1 cellular context compared by ENCODE assay signal in the genomic region with DNA sequence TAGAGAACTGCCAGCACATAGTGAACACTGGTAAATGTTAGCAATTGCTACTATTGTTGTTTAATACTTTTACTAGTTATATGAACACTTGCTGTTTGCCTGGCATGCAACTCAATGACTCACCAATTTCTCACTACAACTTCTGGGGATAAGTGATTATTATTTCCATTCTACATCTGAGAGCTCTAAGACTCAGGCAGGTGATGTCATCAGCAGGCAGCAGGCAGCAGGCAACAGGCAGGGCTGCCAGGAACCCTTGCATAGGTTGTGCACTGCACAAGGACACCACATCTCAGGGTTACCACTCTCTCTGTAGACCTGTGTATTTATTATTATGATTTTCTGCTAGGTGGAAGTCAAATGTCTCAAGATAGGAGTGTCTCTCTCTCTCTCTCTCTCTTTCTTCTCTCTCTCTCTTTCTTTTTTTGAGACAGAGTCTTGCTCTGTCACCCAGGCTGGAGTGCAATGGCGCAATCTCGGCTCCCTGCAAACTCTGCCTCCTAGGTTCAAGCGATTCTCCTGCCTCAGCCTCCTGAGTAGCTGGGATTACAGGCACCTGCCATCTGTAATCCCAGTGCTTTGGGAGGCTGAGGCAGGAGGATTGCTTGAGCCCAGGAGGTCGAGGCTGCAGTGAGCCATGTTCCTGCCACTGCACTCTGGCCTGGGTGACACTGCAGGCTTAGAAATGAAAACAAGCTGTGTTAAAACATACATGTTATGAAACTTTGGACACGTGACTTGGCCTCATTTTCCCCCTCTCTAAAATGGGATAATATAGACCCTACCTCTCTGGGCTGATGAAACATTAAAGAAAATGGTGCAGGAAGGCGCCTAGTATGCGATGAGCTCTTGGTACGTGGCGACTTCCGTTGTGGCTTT.
TF ChIP-seq lines count a peak whose summit lies in the region.

No MANE protein-coding gene starts in this region.

TF ChIP-seq in GM23338, 12 proteins besides CTCF, POLR2A, EP300 and RAD21 (continued from another document):
- TF ChIP-seq, protein P1, sequence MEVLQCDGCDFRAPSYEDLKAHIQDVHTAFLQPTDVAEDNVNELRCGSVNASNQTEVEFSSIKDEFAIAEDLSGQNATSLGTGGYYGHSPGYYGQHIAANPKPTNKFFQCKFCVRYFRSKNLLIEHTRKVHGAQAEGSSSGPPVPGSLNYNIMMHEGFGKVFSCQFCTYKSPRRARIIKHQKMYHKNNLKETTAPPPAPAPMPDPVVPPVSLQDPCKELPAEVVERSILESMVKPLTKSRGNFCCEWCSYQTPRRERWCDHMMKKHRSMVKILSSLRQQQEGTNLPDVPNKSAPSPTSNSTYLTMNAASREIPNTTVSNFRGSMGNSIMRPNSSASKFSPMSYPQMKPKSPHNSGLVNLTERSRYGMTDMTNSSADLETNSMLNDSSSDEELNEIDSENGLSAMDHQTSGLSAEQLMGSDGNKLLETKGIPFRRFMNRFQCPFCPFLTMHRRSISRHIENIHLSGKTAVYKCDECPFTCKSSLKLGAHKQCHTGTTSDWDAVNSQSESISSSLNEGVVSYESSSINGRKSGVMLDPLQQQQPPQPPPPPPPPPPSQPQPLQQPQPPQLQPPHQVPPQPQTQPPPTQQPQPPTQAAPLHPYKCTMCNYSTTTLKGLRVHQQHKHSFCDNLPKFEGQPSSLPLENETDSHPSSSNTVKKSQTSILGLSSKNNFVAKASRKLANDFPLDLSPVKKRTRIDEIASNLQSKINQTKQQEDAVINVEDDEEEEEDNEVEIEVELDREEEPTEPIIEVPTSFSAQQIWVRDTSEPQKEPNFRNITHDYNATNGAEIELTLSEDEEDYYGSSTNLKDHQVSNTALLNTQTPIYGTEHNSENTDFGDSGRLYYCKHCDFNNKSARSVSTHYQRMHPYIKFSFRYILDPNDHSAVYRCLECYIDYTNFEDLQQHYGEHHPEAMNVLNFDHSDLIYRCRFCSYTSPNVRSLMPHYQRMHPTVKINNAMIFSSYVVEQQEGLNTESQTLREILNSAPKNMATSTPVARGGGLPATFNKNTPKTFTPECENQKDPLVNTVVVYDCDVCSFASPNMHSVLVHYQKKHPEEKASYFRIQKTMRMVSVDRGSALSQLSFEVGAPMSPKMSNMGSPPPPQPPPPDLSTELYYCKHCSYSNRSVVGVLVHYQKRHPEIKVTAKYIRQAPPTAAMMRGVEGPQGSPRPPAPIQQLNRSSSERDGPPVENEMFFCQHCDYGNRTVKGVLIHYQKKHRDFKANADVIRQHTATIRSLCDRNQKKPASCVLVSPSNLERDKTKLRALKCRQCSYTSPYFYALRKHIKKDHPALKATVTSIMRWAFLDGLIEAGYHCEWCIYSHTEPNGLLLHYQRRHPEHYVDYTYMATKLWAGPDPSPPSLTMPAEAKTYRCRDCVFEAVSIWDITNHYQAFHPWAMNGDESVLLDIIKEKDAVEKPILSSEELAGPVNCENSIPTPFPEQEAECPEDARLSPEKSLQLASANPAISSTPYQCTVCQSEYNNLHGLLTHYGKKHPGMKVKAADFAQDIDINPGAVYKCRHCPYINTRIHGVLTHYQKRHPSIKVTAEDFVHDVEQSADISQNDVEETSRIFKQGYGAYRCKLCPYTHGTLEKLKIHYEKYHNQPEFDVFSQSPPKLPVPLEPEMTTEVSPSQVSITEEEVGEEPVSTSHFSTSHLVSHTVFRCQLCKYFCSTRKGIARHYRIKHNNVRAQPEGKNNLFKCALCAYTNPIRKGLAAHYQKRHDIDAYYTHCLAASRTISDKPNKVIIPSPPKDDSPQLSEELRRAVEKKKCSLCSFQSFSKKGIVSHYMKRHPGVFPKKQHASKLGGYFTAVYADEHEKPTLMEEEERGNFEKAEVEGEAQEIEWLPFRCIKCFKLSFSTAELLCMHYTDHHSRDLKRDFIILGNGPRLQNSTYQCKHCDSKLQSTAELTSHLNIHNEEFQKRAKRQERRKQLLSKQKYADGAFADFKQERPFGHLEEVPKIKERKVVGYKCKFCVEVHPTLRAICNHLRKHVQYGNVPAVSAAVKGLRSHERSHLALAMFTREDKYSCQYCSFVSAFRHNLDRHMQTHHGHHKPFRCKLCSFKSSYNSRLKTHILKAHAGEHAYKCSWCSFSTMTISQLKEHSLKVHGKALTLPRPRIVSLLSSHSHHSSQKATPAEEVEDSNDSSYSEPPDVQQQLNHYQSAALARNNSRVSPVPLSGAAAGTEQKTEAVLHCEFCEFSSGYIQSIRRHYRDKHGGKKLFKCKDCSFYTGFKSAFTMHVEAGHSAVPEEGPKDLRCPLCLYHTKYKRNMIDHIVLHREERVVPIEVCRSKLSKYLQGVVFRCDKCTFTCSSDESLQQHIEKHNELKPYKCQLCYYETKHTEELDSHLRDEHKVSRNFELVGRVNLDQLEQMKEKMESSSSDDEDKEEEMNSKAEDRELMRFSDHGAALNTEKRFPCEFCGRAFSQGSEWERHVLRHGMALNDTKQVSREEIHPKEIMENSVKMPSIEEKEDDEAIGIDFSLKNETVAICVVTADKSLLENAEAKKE (CRISPR knock-in tag; IDR thresholded peaks at IDR 0.05) = no peak
- no peak for TF ChIP-seq ZNF114 (CRISPR knock-in tag; IDR thresholded peaks at IDR 0.05)
- no peak for TF ChIP-seq EZH2phosphoT487 (IDR thresholded peaks at IDR 0.05; ENCODE audit: unreplicated experiment)
- TF ChIP-seq EZH2 (IDR thresholded peaks at IDR 0.05; ENCODE audit: low read depth, unreplicated experiment) = no peak
- no peak for TF ChIP-seq STAT1 (IDR thresholded peaks at IDR 0.05; ENCODE audit: unreplicated experiment)
- TF ChIP-seq, protein P2, sequence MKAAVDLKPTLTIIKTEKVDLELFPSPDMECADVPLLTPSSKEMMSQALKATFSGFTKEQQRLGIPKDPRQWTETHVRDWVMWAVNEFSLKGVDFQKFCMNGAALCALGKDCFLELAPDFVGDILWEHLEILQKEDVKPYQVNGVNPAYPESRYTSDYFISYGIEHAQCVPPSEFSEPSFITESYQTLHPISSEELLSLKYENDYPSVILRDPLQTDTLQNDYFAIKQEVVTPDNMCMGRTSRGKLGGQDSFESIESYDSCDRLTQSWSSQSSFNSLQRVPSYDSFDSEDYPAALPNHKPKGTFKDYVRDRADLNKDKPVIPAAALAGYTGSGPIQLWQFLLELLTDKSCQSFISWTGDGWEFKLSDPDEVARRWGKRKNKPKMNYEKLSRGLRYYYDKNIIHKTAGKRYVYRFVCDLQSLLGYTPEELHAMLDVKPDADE (IDR thresholded peaks at IDR 0.05) = no peak
- TF ChIP-seq POLR2AphosphoS5 (IDR thresholded peaks at IDR 0.05; ENCODE audit: low read depth) = no peak
- no peak for TF ChIP-seq CREB1 (CRISPR knock-in tag; IDR thresholded peaks at IDR 0.05; ENCODE audit: low read depth)
- TF ChIP-seq NANOG (IDR thresholded peaks at IDR 0.05; ENCODE audit: borderline replicate concordance) = no peak
- TF ChIP-seq, protein P3, sequence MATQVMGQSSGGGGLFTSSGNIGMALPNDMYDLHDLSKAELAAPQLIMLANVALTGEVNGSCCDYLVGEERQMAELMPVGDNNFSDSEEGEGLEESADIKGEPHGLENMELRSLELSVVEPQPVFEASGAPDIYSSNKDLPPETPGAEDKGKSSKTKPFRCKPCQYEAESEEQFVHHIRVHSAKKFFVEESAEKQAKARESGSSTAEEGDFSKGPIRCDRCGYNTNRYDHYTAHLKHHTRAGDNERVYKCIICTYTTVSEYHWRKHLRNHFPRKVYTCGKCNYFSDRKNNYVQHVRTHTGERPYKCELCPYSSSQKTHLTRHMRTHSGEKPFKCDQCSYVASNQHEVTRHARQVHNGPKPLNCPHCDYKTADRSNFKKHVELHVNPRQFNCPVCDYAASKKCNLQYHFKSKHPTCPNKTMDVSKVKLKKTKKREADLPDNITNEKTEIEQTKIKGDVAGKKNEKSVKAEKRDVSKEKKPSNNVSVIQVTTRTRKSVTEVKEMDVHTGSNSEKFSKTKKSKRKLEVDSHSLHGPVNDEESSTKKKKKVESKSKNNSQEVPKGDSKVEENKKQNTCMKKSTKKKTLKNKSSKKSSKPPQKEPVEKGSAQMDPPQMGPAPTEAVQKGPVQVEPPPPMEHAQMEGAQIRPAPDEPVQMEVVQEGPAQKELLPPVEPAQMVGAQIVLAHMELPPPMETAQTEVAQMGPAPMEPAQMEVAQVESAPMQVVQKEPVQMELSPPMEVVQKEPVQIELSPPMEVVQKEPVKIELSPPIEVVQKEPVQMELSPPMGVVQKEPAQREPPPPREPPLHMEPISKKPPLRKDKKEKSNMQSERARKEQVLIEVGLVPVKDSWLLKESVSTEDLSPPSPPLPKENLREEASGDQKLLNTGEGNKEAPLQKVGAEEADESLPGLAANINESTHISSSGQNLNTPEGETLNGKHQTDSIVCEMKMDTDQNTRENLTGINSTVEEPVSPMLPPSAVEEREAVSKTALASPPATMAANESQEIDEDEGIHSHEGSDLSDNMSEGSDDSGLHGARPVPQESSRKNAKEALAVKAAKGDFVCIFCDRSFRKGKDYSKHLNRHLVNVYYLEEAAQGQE (IDR thresholded peaks at IDR 0.05; ENCODE audit: unreplicated experiment) = no peak
- TF ChIP-seq ZNF331 (CRISPR knock-in tag; IDR thresholded peaks at IDR 0.05; ENCODE audit: low read depth) = no peak
